In the genomic region with DNA sequence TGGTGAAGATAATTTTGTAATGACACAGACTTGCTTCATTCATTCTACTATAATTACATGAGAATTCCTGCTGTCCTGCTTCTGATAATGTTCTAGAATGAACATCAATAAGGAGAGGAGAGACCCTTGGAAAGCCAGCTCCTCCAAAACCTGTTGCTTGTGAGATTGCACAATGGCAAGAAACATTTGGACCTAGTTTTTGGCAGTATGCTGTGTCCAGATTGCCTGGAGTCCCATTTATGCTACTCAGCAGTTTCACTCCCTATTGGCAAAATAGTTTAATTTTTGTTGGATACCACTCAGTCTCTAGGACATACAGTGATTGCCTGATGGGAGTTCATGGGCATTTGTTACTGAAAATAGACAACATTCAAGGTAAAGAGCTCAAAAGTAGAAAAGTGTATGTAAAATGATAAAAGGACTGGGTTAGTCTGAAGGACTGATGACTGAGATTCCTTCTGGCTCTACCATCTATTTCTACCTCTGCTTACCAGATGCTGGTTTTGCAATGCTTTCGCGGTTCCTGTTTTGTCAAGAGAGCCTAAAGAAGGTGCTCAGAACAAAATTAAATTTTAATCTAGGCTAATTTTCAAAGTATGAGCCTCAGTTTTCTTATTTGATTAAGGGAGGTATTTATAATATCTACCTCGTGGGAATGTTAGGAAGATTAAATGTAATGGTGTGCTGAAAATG, we compare ENCODE assay signal across 15 cellular contexts. TPM values are rescaled to one million over a fixed set of nuclear protein-coding genes. Genes with fewer than 3 reads are reported as not detected.
DNase-seq lines count a peak whose midpoint lies in the region; ATAC-seq and TF ChIP-seq lines count a peak whose summit lies in the region.
"Had no signal": no experiment of that assay in that cellular context is flagged by ENCODE, and none has a peak within 500 bp of the region (broad histone marks: within the 10 kb centered on the region; RNA-seq: fewer than 3 reads in every experiment).

No MANE protein-coding gene starts in this region.

- H3K4me1 Mint-ChIP-seq in stimulated activated effector memory CD8-positive, alpha-beta T cell treated with anti-CD3 and anti-CD28 coated beads, Interleukin-12 subunit alpha, Interleukin-12 subunit beta, amount 100 ng/mL, for 72 hours: no peaks in the 10 kb centered on the region

- no peaks in the 10 kb centered on the region for H3K36me3 Mint-ChIP-seq in stimulated activated effector memory CD8-positive, alpha-beta T cell treated with anti-CD3 and anti-CD28 coated beads, Interleukin-12 subunit alpha, Interleukin-12 subunit beta, amount 100 ng/mL, for 72 hours

- H3K27ac Mint-ChIP-seq in stimulated activated effector memory CD8-positive, alpha-beta T cell treated with anti-CD3 and anti-CD28 coated beads, Interleukin-12 subunit alpha, Interleukin-12 subunit beta, amount 100 ng/mL, for 72 hours: no peak overlapping the region

- WGBS in heart left ventricle, 4 donors: 80 to 85% (median 82%) methylated on average over 3 of the region's 3 CpGs
- WGBS in gastroesophageal sphincter (ENCODE audit: low coverage in 1 of 2), 2 donors: 73 to 100% methylated on average over 2 to 3 of the region's 3 CpGs

- H3K36me3 ChIP-seq in heart left ventricle (no peaks in the 10 kb centered on the region), gastroesophageal sphincter (no peaks in the 10 kb centered on the region)

- H3K27me3 ChIP-seq in heart left ventricle: no peaks in the 10 kb centered on the region
- H3K27me3 ChIP-seq in gastroesophageal sphincter: peaks cover 10% of the 10 kb centered on the region
- H3K27me3 ChIP-seq: body of pancreas had no signal

- TF ChIP-seq POLR2A in heart left ventricle (IDR thresholded peaks at IDR 0.05) (no peak), gastroesophageal sphincter (IDR thresholded peaks at IDR 0.05) (no peak)

- intact Hi-C loops in left ventricle myocardium superior (cut with micrococcal nuclease): no loop called here
- intact Hi-C loops in heart left ventricle (cut with DNase I): no loop called here

- TF ChIP-seq CTCF in heart left ventricle (IDR thresholded peaks at IDR 0.05) (no peak), gastroesophageal sphincter (IDR thresholded peaks at IDR 0.05) (no peak)

- H3K4me3 Mint-ChIP-seq in stimulated activated effector memory CD8-positive, alpha-beta T cell treated with anti-CD3 and anti-CD28 coated beads, Interleukin-12 subunit alpha, Interleukin-12 subunit beta, amount 100 ng/mL, for 72 hours: no peak overlapping the region

- TF ChIP-seq EP300 in gastroesophageal sphincter (IDR thresholded peaks at IDR 0.05): no peak

- ATAC-seq in left ventricle myocardium superior (peak; percentile 50), heart left ventricle (no peak), HG02798 (IDR thresholded peaks at IDR 0.05; ENCODE audit: poor library complexity, unreplicated experiment) (peak; percentile 70), gastroesophageal sphincter (no peak)
- no peak for ATAC-seq in stimulated activated effector memory CD8-positive, alpha-beta T cell treated with anti-CD3 and anti-CD28 coated beads, Interleukin-12 subunit alpha, Interleukin-12 subunit beta, amount 100 ng/mL, for 72 hours
- ATAC-seq: body of pancreas had no signal

- H3K9me3 ChIP-seq in heart left ventricle (no peaks in the 10 kb centered on the region), gastroesophageal sphincter (no peaks in the 10 kb centered on the region)
- H3K9me3 ChIP-seq: body of pancreas had no signal

- H3K9me3 Mint-ChIP-seq in stimulated activated effector memory CD8-positive, alpha-beta T cell treated with anti-CD3 and anti-CD28 coated beads, Interleukin-12 subunit alpha, Interleukin-12 subunit beta, amount 100 ng/mL, for 72 hours: no peaks in the 10 kb centered on the region

- no peaks in the 10 kb centered on the region for H3K4me1 ChIP-seq in heart left ventricle
- no peaks in the 10 kb centered on the region for H3K4me1 ChIP-seq in gastroesophageal sphincter
- H3K4me1 ChIP-seq: body of pancreas had no signal

- H3K27ac ChIP-seq in heart left ventricle (no peak overlapping the region), gastroesophageal sphincter (no peak overlapping the region)
- H3K27ac ChIP-seq: body of pancreas had no signal

- no peak for DNase-seq in left ventricle myocardium superior
- DNase-seq in heart left ventricle: no peak
- peak; percentile 51 for DNase-seq in NAMALWA (ENCODE audit: low spot score)
- no peak for DNase-seq in stimulated activated effector memory CD8-positive, alpha-beta T cell treated with anti-CD3 and anti-CD28 coated beads, Interleukin-12 subunit alpha, Interleukin-12 subunit beta, amount 100 ng/mL, for 72 hours (ENCODE audit: low spot score in 2 of 2)
- DNase-seq in GF-D8 (lab: John Stamatoyannopoulos, UW): no peak
- DNase-seq in NCI-H1048 (lab: John Stamatoyannopoulos, UW): no peak
- DNase-seq: activated CD4-positive, alpha-beta T cell treated with anti-CD3 and anti-CD28 coated beads, Interleukin-2, amount 50 U/mL, for 48 hours; activated effector memory CD4-positive, alpha-beta T cell treated with Interleukin-2 at 50 U/mL for 16 hours; body of pancreas; effector CD4-positive, alpha-beta T cell; NCI-H1417; NCI-H510A; trophoblast cell had no signal

- H3K4me3 ChIP-seq in heart left ventricle: no peak overlapping the region
- H3K4me3 ChIP-seq in gastroesophageal sphincter: no peak overlapping the region
- H3K4me3 ChIP-seq: body of pancreas had no signal

RNA-seq across cellular contexts. Expression of gene ACTR3B, which starts 8.0 kb away (rescaled TPM):
- total RNA-seq in left ventricle myocardium superior (10.2 TPM), heart left ventricle (10 to 100 TPM in 2 of 9 donors, 1 to 10 TPM in 7; 2.2 to 12.4 (median 8.9) TPM), gastroesophageal sphincter (10 to 100 TPM in 1 of 4 donors, 1 to 10 TPM in 3; 3.6 to 66.3 (median 7.4) TPM)
- polyA plus RNA-seq in heart left ventricle: 1 to 10 TPM; 2.3 to 7.2 TPM

Comparison
In these comparisons a context has a peak if more than half of its experiments do, and no peak if none do; other contexts are left out.
1. ATAC-seq: peak in left ventricle myocardium superior (single experiment) and HG02798 (single experiment); none in heart left ventricle (0 of 4), gastroesophageal sphincter (single experiment) and stimulated activated effector memory CD8-positive, alpha-beta T cell treated with anti-CD3 and anti-CD28 coated beads, Interleukin-12 subunit alpha, Interleukin-12 subunit beta, amount 100 ng/mL, for 72 hours (single experiment).